In the genomic region with DNA sequence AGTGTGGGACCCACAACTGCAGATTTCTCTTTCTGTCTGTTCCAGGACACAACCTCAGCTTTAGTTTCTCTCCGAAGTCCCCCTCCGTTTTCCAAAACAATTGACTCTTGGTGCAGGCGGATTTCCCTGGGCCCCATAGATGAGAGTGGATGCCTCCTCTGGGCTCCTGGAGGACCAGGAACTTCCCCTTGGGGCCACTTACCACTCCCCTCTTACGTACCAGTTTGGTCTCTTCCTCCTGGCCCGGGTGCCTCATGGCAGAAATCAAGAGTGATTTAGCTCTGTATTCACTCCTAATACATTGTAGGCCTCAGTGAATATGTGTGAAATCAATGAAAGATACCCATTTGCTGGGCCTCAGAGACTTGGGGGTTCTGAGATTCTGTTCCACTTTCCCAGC, we compare ENCODE assay signal across 17 cellular contexts. TPM values are rescaled to one million over a fixed set of nuclear protein-coding genes. Genes with fewer than 3 reads are reported as not detected.
DNase-seq lines count a peak whose midpoint lies in the region; ATAC-seq and TF ChIP-seq lines count a peak whose summit lies in the region.
"Had no signal": no experiment of that assay in that cellular context is flagged by ENCODE, and none has a peak within 500 bp of the region (broad histone marks: within the 10 kb centered on the region; RNA-seq: fewer than 3 reads in every experiment).

No MANE protein-coding gene starts in this region.

- H3K36me3 Mint-ChIP-seq in activated CD8-positive, alpha-beta T cell treated with anti-CD3 and anti-CD28 coated beads for 36 hours (ENCODE audit: low read depth), result peaks cover 70% of the 10 kb centered on the region
- peaks cover 95% of the 10 kb centered on the region for H3K36me3 Mint-ChIP-seq in activated CD8-positive, alpha-beta T cell treated with anti-CD3 and anti-CD28 coated beads, Interleukin-2, amount 10 ng/mL, durations not matched to agents 7 days and 5 days (ENCODE audit: low read depth)
- H3K36me3 Mint-ChIP-seq in stimulated activated naive CD8-positive, alpha-beta T cell treated with anti-CD3 and anti-CD28 coated beads, Interleukin-15, Interleukin-2, amounts not matched to agents 100 ng/mL and 50 ng/mL, for 24 hours (ENCODE audit: low read depth), result peaks cover 90% of the 10 kb centered on the region

- H3K9me3 Mint-ChIP-seq in activated CD8-positive, alpha-beta T cell treated with anti-CD3 and anti-CD28 coated beads for 36 hours, result no peaks in the 10 kb centered on the region
- H3K9me3 Mint-ChIP-seq in activated CD8-positive, alpha-beta T cell treated with anti-CD3 and anti-CD28 coated beads, Interleukin-2, amount 10 ng/mL, durations not matched to agents 7 days and 5 days (ENCODE audit: insufficient read depth), result no peaks in the 10 kb centered on the region
- no peaks in the 10 kb centered on the region for H3K9me3 Mint-ChIP-seq in stimulated activated naive CD8-positive, alpha-beta T cell treated with anti-CD3 and anti-CD28 coated beads, Interleukin-15, Interleukin-2, amounts not matched to agents 100 ng/mL and 50 ng/mL, for 24 hours
- H3K9me3 Mint-ChIP-seq: CD8-positive, alpha-beta memory T cell; H9; IgD-negative memory B cell had no signal

- H3K27ac Mint-ChIP-seq in activated CD8-positive, alpha-beta T cell treated with anti-CD3 and anti-CD28 coated beads for 36 hours, result peak overlapping the region; percentile 31
- no peak overlapping the region for H3K27ac Mint-ChIP-seq in activated CD8-positive, alpha-beta T cell treated with anti-CD3 and anti-CD28 coated beads, Interleukin-2, amount 10 ng/mL, durations not matched to agents 7 days and 5 days
- H3K27ac Mint-ChIP-seq in stimulated activated naive CD8-positive, alpha-beta T cell treated with anti-CD3 and anti-CD28 coated beads, Interleukin-15, Interleukin-2, amounts not matched to agents 100 ng/mL and 50 ng/mL, for 24 hours, result peak overlapping the region; percentile 38
- H3K27ac Mint-ChIP-seq: B cell, H9 had no signal

- intact Hi-C loops in activated CD8-positive, alpha-beta T cell treated with anti-CD3 and anti-CD28 coated beads for 36 hours (cut with micrococcal nuclease), result no loop called here

- TF ChIP-seq CTCF in activated CD8-positive, alpha-beta T cell treated with anti-CD3 and anti-CD28 coated beads for 36 hours (IDR thresholded peaks at IDR 0.05), result no peak

- peaks cover 12% of the 10 kb centered on the region for H3K4me1 Mint-ChIP-seq in activated CD8-positive, alpha-beta T cell treated with anti-CD3 and anti-CD28 coated beads for 36 hours (ENCODE audit: low read depth)
- peaks cover 14% of the 10 kb centered on the region for H3K4me1 Mint-ChIP-seq in activated CD8-positive, alpha-beta T cell treated with anti-CD3 and anti-CD28 coated beads, Interleukin-2, amount 10 ng/mL, durations not matched to agents 7 days and 5 days (ENCODE audit: low read depth)
- peaks cover 14% of the 10 kb centered on the region for H3K4me1 Mint-ChIP-seq in stimulated activated naive CD8-positive, alpha-beta T cell treated with anti-CD3 and anti-CD28 coated beads, Interleukin-15, Interleukin-2, amounts not matched to agents 100 ng/mL and 50 ng/mL, for 24 hours (ENCODE audit: low read depth)
- H3K4me1 Mint-ChIP-seq: H9 had no signal

- ATAC-seq in activated CD8-positive, alpha-beta T cell treated with anti-CD3 and anti-CD28 coated beads for 36 hours, result no peak
- no peak for ATAC-seq in activated CD8-positive, alpha-beta T cell treated with anti-CD3 and anti-CD28 coated beads, Interleukin-2, amount 10 ng/mL, durations not matched to agents 7 days and 5 days
- no peak for ATAC-seq in stimulated activated naive CD8-positive, alpha-beta T cell treated with anti-CD3 and anti-CD28 coated beads, Interleukin-15, Interleukin-2, amounts not matched to agents 100 U/mL and 50 U/mL, for 24 hours
- no peak for ATAC-seq in GM21526 (IDR thresholded peaks at IDR 0.05; ENCODE audit: low FRiP score, unreplicated experiment)
- ATAC-seq: HepG2 had no signal

- CTCF ChIA-PET in activated CD8-positive, alpha-beta T cell treated with anti-CD3 and anti-CD28 coated beads for 36 hours (lab: Charles Lee), result interaction anchor here (1.2 kb wide), 1 partner anchor 13 kb away, joined by 4 read pairs; no protein-coding TSS in a partner anchor
- CTCF ChIA-PET in activated CD8-positive, alpha-beta T cell treated with anti-CD3 and anti-CD28 coated beads, Interleukin-2, amount 10 ng/mL, durations not matched to agents 7 days and 5 days (lab: Charles Lee), result interaction anchor here (1.2 kb wide), 1 partner anchor 10 kb away, joined by 3 read pairs; no protein-coding TSS in a partner anchor

- no peak overlapping the region for H3K4me3 Mint-ChIP-seq in activated CD8-positive, alpha-beta T cell treated with anti-CD3 and anti-CD28 coated beads for 36 hours
- no peak overlapping the region for H3K4me3 Mint-ChIP-seq in activated CD8-positive, alpha-beta T cell treated with anti-CD3 and anti-CD28 coated beads, Interleukin-2, amount 10 ng/mL, durations not matched to agents 7 days and 5 days
- H3K4me3 Mint-ChIP-seq in stimulated activated naive CD8-positive, alpha-beta T cell treated with anti-CD3 and anti-CD28 coated beads, Interleukin-15, Interleukin-2, amounts not matched to agents 100 ng/mL and 50 ng/mL, for 24 hours, result no peak overlapping the region
- H3K4me3 Mint-ChIP-seq: B cell, H9 had no signal

- no peak for DNase-seq in activated CD8-positive, alpha-beta T cell treated with anti-CD3 and anti-CD28 coated beads for 36 hours
- DNase-seq in activated CD8-positive, alpha-beta T cell treated with anti-CD3 and anti-CD28 coated beads, Interleukin-2, amount 10 ng/mL, durations not matched to agents 7 days and 5 days, result no peak
- DNase-seq in stimulated activated naive CD8-positive, alpha-beta T cell treated with anti-CD3 and anti-CD28 coated beads, Interleukin-15, Interleukin-2, amounts not matched to agents 100 U/mL and 50 U/mL, for 24 hours, result no peak
- DNase-seq in islet precursor cell, result peak; percentile 18
- no peak for DNase-seq in DMS153 treated with DMSO at 0.1 percent for 48 hours (lab: John Stamatoyannopoulos, UW; ENCODE audit: unreplicated experiment)
- DNase-seq: CD8-positive, alpha-beta memory T cell; COR-L47; DMS 273 treated with DMSO at 0.1 percent for 48 hours; DMS79; GDM1; GOT3; H9 had no signal

- H3K27me3 Mint-ChIP-seq in activated CD8-positive, alpha-beta T cell treated with anti-CD3 and anti-CD28 coated beads for 36 hours, result no peaks in the 10 kb centered on the region
- no peaks in the 10 kb centered on the region for H3K27me3 Mint-ChIP-seq in activated CD8-positive, alpha-beta T cell treated with anti-CD3 and anti-CD28 coated beads, Interleukin-2, amount 10 ng/mL, durations not matched to agents 7 days and 5 days (ENCODE audit: low read depth)
- no peaks in the 10 kb centered on the region for H3K27me3 Mint-ChIP-seq in stimulated activated naive CD8-positive, alpha-beta T cell treated with anti-CD3 and anti-CD28 coated beads, Interleukin-15, Interleukin-2, amounts not matched to agents 100 ng/mL and 50 ng/mL, for 24 hours
- H3K27me3 Mint-ChIP-seq: B cell; CD8-positive, alpha-beta memory T cell; IgD-negative memory B cell had no signal

- POLR2A ChIA-PET in activated CD8-positive, alpha-beta T cell treated with anti-CD3 and anti-CD28 coated beads for 36 hours (lab: Charles Lee), result no interaction called here
- POLR2A ChIA-PET in activated CD8-positive, alpha-beta T cell treated with anti-CD3 and anti-CD28 coated beads, Interleukin-2, amount 10 ng/mL, durations not matched to agents 7 days and 5 days (lab: Charles Lee), result no interaction called here

RNA-seq across cellular contexts. Expression of a gene that starts 34.4 kb away (rescaled TPM):
- 100 to 1,000 TPM; 236 to 237 TPM for total RNA-seq in activated CD8-positive, alpha-beta T cell treated with anti-CD3 and anti-CD28 coated beads for 36 hours
- 100 to 1,000 TPM; 223 to 225 TPM for total RNA-seq in activated CD8-positive, alpha-beta T cell treated with anti-CD3 and anti-CD28 coated beads, Interleukin-2, amount 10 ng/mL, durations not matched to agents 7 days and 5 days

RNA-seq across cellular contexts. Expression of a gene that starts 45.2 kb away (rescaled TPM):
- total RNA-seq in activated CD8-positive, alpha-beta T cell treated with anti-CD3 and anti-CD28 coated beads for 36 hours, result 10 to 100 TPM; 30.7 to 32.9 TPM
- total RNA-seq in activated CD8-positive, alpha-beta T cell treated with anti-CD3 and anti-CD28 coated beads, Interleukin-2, amount 10 ng/mL, durations not matched to agents 7 days and 5 days, result 10 to 100 TPM; 18.9 to 23.7 TPM

RNA-seq across cellular contexts. Expression of a gene that starts 52.8 kb away (rescaled TPM):
- 10 to 100 TPM; 10.3 to 12.6 TPM for total RNA-seq in activated CD8-positive, alpha-beta T cell treated with anti-CD3 and anti-CD28 coated beads for 36 hours
- 10 to 100 TPM; 15.5 to 18.7 TPM for total RNA-seq in activated CD8-positive, alpha-beta T cell treated with anti-CD3 and anti-CD28 coated beads, Interleukin-2, amount 10 ng/mL, durations not matched to agents 7 days and 5 days
